Comparison of ENCODE assay signal across 15 cellular contexts in the genomic region with DNA sequence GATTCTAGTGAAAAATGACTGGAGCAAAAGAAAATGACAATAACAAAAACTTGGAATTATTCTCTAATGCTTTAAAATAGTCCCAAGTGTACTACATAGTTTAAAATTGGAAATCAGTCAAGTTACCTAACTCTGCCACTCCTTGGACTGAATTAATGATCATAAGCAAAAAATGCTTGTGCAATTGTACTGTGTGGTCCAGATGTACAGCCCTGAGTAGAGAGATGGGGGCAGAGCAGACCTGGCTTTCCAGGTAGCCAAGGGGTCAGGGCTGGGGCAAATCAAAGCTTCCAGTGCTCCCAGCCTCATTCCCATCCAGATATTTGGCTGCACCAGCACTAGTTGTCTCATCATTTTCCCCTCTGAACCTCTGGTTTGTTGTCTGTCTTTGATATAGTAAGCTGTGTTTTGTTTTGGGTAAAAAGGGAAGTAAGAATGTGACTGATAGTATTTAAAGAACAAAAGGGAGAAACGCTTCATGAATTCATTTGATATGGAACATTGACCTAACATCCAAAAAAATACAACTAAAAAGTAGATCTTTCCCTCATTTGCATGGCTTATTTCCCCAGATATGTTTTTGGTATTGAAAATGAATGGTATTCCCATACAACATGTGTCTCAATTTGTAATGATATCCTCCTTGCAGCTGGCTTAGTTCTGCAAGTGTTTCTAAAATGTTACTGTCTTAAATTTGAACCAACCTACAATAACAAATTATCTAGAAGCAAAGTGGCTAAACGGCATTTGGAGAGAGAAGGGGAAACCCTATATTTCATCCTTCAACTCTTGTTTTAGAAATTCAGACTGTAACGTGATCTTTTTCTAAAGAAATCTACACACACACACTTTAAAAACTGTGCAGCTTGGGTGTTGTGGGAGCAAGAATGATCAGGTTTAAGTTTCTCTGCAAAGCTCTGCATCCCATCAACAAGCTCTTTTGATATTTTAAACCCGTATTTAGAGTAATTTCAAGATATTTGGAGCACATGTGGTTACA.
DNase-seq lines count a peak whose midpoint lies in the region; ATAC-seq and TF ChIP-seq lines count a peak whose summit lies in the region.
"Had no signal": no experiment of that assay in that cellular context is flagged by ENCODE, and none has a peak within 500 bp of the region (broad histone marks: within the 10 kb centered on the region; RNA-seq: fewer than 3 reads in every experiment).

No MANE protein-coding gene starts in this region.

- H3K27me3 ChIP-seq in Panc1 (ENCODE audit: control insufficient read depth, insufficient read depth, low read length) = no peaks in the 10 kb centered on the region
- no peaks in the 10 kb centered on the region for H3K27me3 ChIP-seq in SJCRH30
- H3K27me3 ChIP-seq: neural progenitor cell, tibial artery had no signal

- no peaks in the 10 kb centered on the region for H3K36me3 Mint-ChIP-seq in activated CD4-positive, alpha-beta T cell treated with anti-CD3 and anti-CD28 coated beads, Interleukin-2, amount 10 ng/mL, durations not matched to agents 24 days and 14 days (ENCODE audit: low read depth)

- CTCF ChIA-PET in Panc1 (lab: Charles Lee) = no interaction called here

- in situ Hi-C loops in Panc1 (cut with HindIII; ENCODE audit: low pct_unique_long_range_greater_than_20kb, low sequenced_read_pairs) = no loop called here

- H3K36me3 ChIP-seq in Panc1 (ENCODE audit: control insufficient read depth, insufficient read depth, low read length) = no peaks in the 10 kb centered on the region
- H3K36me3 ChIP-seq in SJCRH30 = peaks cover 2% of the 10 kb centered on the region; the same call in 1 of the 2 replicates
- H3K36me3 ChIP-seq: neural progenitor cell, tibial artery had no signal

- H3K9me3 ChIP-seq in Panc1 (ENCODE audit: control insufficient read depth, insufficient read depth, low read depth, low read length) (no peaks in the 10 kb centered on the region), SJCRH30 (replicated peaks) (no peaks in the 10 kb centered on the region)
- H3K9me3 ChIP-seq: tibial artery had no signal

- H3K4me3 Mint-ChIP-seq in activated CD4-positive, alpha-beta T cell treated with anti-CD3 and anti-CD28 coated beads, Interleukin-2, amount 10 ng/mL, durations not matched to agents 24 days and 14 days = no peak overlapping the region
- H3K4me3 Mint-ChIP-seq: activated T-helper 17 cell treated with anti-CD3 and anti-CD28 coated beads, Interleukin-2, amount 50 U/mL, for 72 hours; neural progenitor cell had no signal

- intact Hi-C loops in Panc1 (cut with micrococcal nuclease; ENCODE audit: unreplicated experiment) = no loop called here
- intact Hi-C loops in activated CD4-positive, alpha-beta T cell treated with anti-CD3 and anti-CD28 coated beads, Interleukin-2, amount 10 ng/mL, durations not matched to agents 24 days and 14 days (cut with micrococcal nuclease) = no loop called here

- H3K4me1 Mint-ChIP-seq in activated CD4-positive, alpha-beta T cell treated with anti-CD3 and anti-CD28 coated beads, Interleukin-2, amount 10 ng/mL, durations not matched to agents 24 days and 14 days = no peaks in the 10 kb centered on the region
- H3K4me1 Mint-ChIP-seq: activated T-helper 17 cell treated with anti-CD3 and anti-CD28 coated beads, Interleukin-2, amount 50 U/mL, for 72 hours had no signal

- H3K27me3 Mint-ChIP-seq in activated CD4-positive, alpha-beta T cell treated with anti-CD3 and anti-CD28 coated beads, Interleukin-2, amount 10 ng/mL, durations not matched to agents 24 days and 14 days = peaks cover 47% of the 10 kb centered on the region

- H3K27ac Mint-ChIP-seq in activated CD4-positive, alpha-beta T cell treated with anti-CD3 and anti-CD28 coated beads, Interleukin-2, amount 10 ng/mL, durations not matched to agents 24 days and 14 days = no peak overlapping the region
- H3K27ac Mint-ChIP-seq: activated T-helper 17 cell treated with anti-CD3 and anti-CD28 coated beads, Interleukin-2, amount 50 U/mL, for 72 hours; neural progenitor cell had no signal

- TF ChIP-seq CTCF in Panc1 (IDR thresholded peaks at IDR 0.05) = no peak

- H3K4me3 ChIP-seq in Panc1 (ENCODE audit: low read depth in 2 of 2, low read length in 2 of 2) (no peak overlapping the region), SJCRH30 (no peak overlapping the region)
- H3K4me3 ChIP-seq: neural progenitor cell, skin epidermis, tibial artery had no signal

- H3K4me1 ChIP-seq in Panc1 (ENCODE audit: control insufficient read depth, insufficient read depth, low read length) = peaks cover 21% of the 10 kb centered on the region
- H3K4me1 ChIP-seq in SJCRH30 = peaks cover 6% of the 10 kb centered on the region; the same call in 1 of the 2 replicates

- peak; percentile 51 for ATAC-seq in HG03108 (IDR thresholded peaks at IDR 0.05; ENCODE audit: unreplicated experiment)
- ATAC-seq in Panc1 = no peak
- ATAC-seq in HG03280 (IDR thresholded peaks at IDR 0.05; ENCODE audit: unreplicated experiment) = no peak
- ATAC-seq: activated T-helper 17 cell treated with anti-CD3 and anti-CD28 coated beads, Interleukin-2, amount 50 U/mL, for 72 hours; left colon had no signal

- no peaks in the 10 kb centered on the region for H3K9me3 Mint-ChIP-seq in activated CD4-positive, alpha-beta T cell treated with anti-CD3 and anti-CD28 coated beads, Interleukin-2, amount 10 ng/mL, durations not matched to agents 24 days and 14 days
- H3K9me3 Mint-ChIP-seq: activated T-helper 17 cell treated with anti-CD3 and anti-CD28 coated beads, Interleukin-2, amount 50 U/mL, for 72 hours; neural progenitor cell had no signal

- POLR2A ChIA-PET in Panc1 (lab: Charles Lee) = interaction anchor here (0.6 kb wide), 1 partner anchor 157 kb away, joined by 18 read pairs; no protein-coding TSS in a partner anchor

- H3K27ac ChIP-seq in Panc1 (ENCODE audit: low read length) (no peak overlapping the region), SJCRH30 (no peak overlapping the region)
- H3K27ac ChIP-seq: neural progenitor cell, skin epidermis, tibial artery had no signal

- DNase-seq in NOMO-1 (lab: John Stamatoyannopoulos, UW; ENCODE audit: unreplicated experiment in 2 of 2) = peak; percentile 25 to 61
- no peak for DNase-seq in NOMO-1 treated with dmso at 0.1 percent for 144 hours (lab: John Stamatoyannopoulos, UW; ENCODE audit: unreplicated experiment)
- no peak for DNase-seq in Panc1 (ENCODE audit: low read depth, low spot score)
- peak; percentile 10 for DNase-seq in superior temporal gyrus (ENCODE audit: extremely low spot score)
- no peak for DNase-seq in SJCRH30
- no peak for DNase-seq in activated CD4-positive, alpha-beta T cell treated with anti-CD3 and anti-CD28 coated beads, Interleukin-2, amount 10 ng/mL, durations not matched to agents 24 days and 14 days
- DNase-seq: activated CD4-positive, alpha-beta T cell treated with anti-CD3 and anti-CD28 coated beads for 4 hours; COR-L47; left colon; tibial artery had no signal

- TSS peak; percentile 33 for BruUV-seq in Panc1 (replicated peaks; lab: Mats Ljungman, UMichigan)

Comparison
In these comparisons a context has a peak if more than half of its experiments do, and no peak if none do; other contexts are left out.
1. DNase-seq: peak in NOMO-1 (2 of 2) and superior temporal gyrus (single experiment); none in NOMO-1 treated with dmso at 0.1 percent for 144 hours (single experiment), Panc1 (single experiment), SJCRH30 (0 of 2) and activated CD4-positive, alpha-beta T cell treated with anti-CD3 and anti-CD28 coated beads, Interleukin-2, amount 10 ng/mL, durations not matched to agents 24 days and 14 days (single experiment).